10 cellular contexts compared by ENCODE assay signal in the genomic region with DNA sequence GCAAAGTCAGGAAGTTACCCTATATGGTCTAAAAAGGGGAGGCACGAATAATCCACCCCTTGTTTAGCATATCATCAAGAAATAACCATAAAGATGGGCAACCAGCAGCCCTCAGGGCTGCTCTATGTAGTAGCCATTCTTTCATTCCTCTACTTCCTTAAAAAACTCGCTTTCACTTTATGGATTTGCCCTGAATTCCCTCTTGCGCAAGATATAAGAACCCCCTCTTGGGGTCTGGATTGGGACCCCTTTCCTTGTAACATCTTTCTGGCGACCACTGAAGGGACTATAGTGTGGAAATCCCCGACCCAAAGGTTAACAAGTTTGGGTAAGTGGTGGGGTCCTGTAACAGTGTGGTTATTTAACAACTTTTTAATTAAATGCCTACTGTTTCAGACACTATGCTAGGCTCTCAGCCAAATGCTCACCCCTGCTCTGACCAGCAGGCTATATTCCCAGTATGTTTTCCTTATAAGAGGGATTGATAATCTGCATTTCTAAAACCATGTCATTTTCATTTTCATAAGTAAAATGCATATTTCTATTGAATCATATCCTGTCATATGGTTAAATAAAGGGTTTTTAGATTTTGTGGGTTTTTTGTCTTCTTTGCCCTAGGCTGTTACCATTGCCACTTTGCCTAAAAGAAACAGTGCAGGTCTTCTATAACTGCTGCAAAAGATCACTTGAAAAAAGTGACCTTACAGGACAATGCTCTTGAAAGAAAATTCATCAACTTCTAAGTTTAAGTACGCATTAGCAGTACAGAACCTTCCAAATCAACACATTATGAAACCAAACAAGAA.
"Had no signal": no experiment of that assay in that cellular context is flagged by ENCODE, and none has a peak within 500 bp of the region (broad histone marks: within the 10 kb centered on the region; RNA-seq: fewer than 3 reads in every experiment).

No MANE protein-coding gene starts in this region.

- DNase-seq: activated CD4-positive, CD25-positive, alpha-beta regulatory T cell treated with anti-CD3 and anti-CD28 coated beads, Interleukin-2, amount 50 U/mL, for 72 hours; amniotic stem cell; effector memory CD8-positive, alpha-beta T cell; hippocampal formation had no signal

- H3K9me3 Mint-ChIP-seq: central memory CD8-positive, alpha-beta T cell; effector memory CD8-positive, alpha-beta T cell; neural progenitor cell had no signal

- H3K9ac ChIP-seq: neural progenitor cell had no signal

- H3K27ac Mint-ChIP-seq: brain, neural progenitor cell had no signal

- H3K4me1 ChIP-seq: neural progenitor cell had no signal

- H3K27me3 Mint-ChIP-seq: brain; central memory CD8-positive, alpha-beta T cell; effector memory CD8-positive, alpha-beta T cell had no signal

- ATAC-seq: effector memory CD8-positive, alpha-beta T cell; SK-N-SH treated with all-trans-retinoic acid at 6 μM for 48 hours had no signal

- H3K4me2 ChIP-seq: neural progenitor cell had no signal

- H3K27ac ChIP-seq: neural progenitor cell, skin epidermis, tibial nerve had no signal

- H3K4me3 ChIP-seq: neural progenitor cell, skin epidermis, tibial nerve had no signal

- H3K27me3 ChIP-seq: neural progenitor cell, tibial nerve had no signal

- H3K9me3 ChIP-seq: tibial nerve had no signal

- H2AFZ ChIP-seq: neural progenitor cell had no signal

- H3K4me3 Mint-ChIP-seq: brain; central memory CD8-positive, alpha-beta T cell; effector memory CD8-positive, alpha-beta T cell; neural progenitor cell had no signal

- H3K36me3 ChIP-seq: neural progenitor cell had no signal
